Comparison of ENCODE assay signal across 19 cellular contexts in genomic region chr3:16693820-16694219, GRCh38.
"Had no signal": no experiment of that assay in that cellular context is flagged by ENCODE, and none has a peak within 500 bp of the region (broad histone marks: within the 10 kb centered on the region; RNA-seq: fewer than 3 reads in every experiment).

No MANE protein-coding gene starts in this region.

- H3K4me3 Mint-ChIP-seq: effector memory CD8-positive, alpha-beta T cell; memory B cell; natural killer cell treated with Interleukin-12 subunit alpha and Interleukin-12 subunit beta and Interleukin-15 and Interleukin-18, amount 100 ng/mL, for 72 hours; neural crest cell; stimulated activated memory B cell treated with anti-CD40 and anti-IgM and Interleukin-4, amounts not matched to agents 10 μg/mL and 1 μg/mL and 100 μg/mL, for 72 hours had no signal

- H3K9me3 Mint-ChIP-seq: effector memory CD8-positive, alpha-beta T cell; memory B cell; natural killer cell treated with Interleukin-12 subunit alpha and Interleukin-12 subunit beta and Interleukin-15 and Interleukin-18, amount 100 ng/mL, for 72 hours; neural crest cell; stimulated activated memory B cell treated with anti-CD40 and anti-IgM and Interleukin-4, amounts not matched to agents 10 μg/mL and 1 μg/mL and 100 μg/mL, for 72 hours had no signal

- H3K4me1 ChIP-seq: parathyroid adenoma, sigmoid colon, tibial nerve, upper lobe of right lung, uterus had no signal

- H3K9me3 ChIP-seq: gastrocnemius medialis, sigmoid colon, thoracic aorta, tibial nerve, upper lobe of right lung, uterus had no signal

- DNase-seq: cortex of kidney; effector memory CD8-positive, alpha-beta T cell; foreskin fibroblast; gastrocnemius medialis; head of caudate nucleus; sigmoid colon; stimulated activated CD4-positive, alpha-beta T cell treated with anti-CD3 and anti-CD28 coated beads, Interleukin-4, amount 100 ng/mL, for 4 hours; stimulated activated naive CD8-positive, alpha-beta T cell treated with anti-CD3 and anti-CD28 coated beads, Interleukin-15, Interleukin-2, amounts not matched to agents 100 U/mL and 50 U/mL, for 24 hours; upper lobe of right lung; uterus had no signal

- H3K79me2 ChIP-seq: parathyroid adenoma had no signal

- H2AFZ ChIP-seq: parathyroid adenoma had no signal

- H3K27me3 ChIP-seq: gastrocnemius medialis, sigmoid colon, tibial nerve, upper lobe of right lung, uterus had no signal

- ATAC-seq: effector memory CD8-positive, alpha-beta T cell; gastrocnemius medialis; natural killer cell treated with Interleukin-12 subunit alpha and Interleukin-12 subunit beta and Interleukin-15 and Interleukin-18, amount 100 ng/mL, for 72 hours; stimulated activated memory B cell treated with anti-CD40 and anti-IgM and Interleukin-4, amounts not matched to agents 10 μg/mL and 1 μg/mL and 100 μg/mL, for 72 hours; stimulated activated naive CD8-positive, alpha-beta T cell treated with anti-CD3 and anti-CD28 coated beads, Interleukin-15, Interleukin-2, amounts not matched to agents 100 U/mL and 50 U/mL, for 24 hours; upper lobe of right lung had no signal

- H3K27ac Mint-ChIP-seq: effector memory CD8-positive, alpha-beta T cell; memory B cell; natural killer cell treated with Interleukin-12 subunit alpha and Interleukin-12 subunit beta and Interleukin-15 and Interleukin-18, amount 100 ng/mL, for 72 hours; progenitor cell of endocrine pancreas; stimulated activated memory B cell treated with anti-CD40 and anti-IgM and Interleukin-4, amounts not matched to agents 10 μg/mL and 1 μg/mL and 100 μg/mL, for 72 hours had no signal

- H3K36me3 ChIP-seq: gastrocnemius medialis, sigmoid colon, thoracic aorta, tibial nerve, upper lobe of right lung, uterus had no signal

- H3K27ac ChIP-seq: gastrocnemius medialis, parathyroid adenoma, sigmoid colon, thoracic aorta, tibial nerve, upper lobe of right lung, uterus had no signal

- H3K27me3 Mint-ChIP-seq: effector memory CD8-positive, alpha-beta T cell; memory B cell; progenitor cell of endocrine pancreas; stimulated activated memory B cell treated with anti-CD40 and anti-IgM and Interleukin-4, amounts not matched to agents 10 μg/mL and 1 μg/mL and 100 μg/mL, for 72 hours had no signal

- H3K9ac ChIP-seq: parathyroid adenoma had no signal

- H3K36me3 Mint-ChIP-seq: memory B cell; stimulated activated memory B cell treated with anti-CD40 and anti-IgM and Interleukin-4, amounts not matched to agents 10 μg/mL and 1 μg/mL and 100 μg/mL, for 72 hours had no signal

- H3K4me3 ChIP-seq: gastrocnemius medialis, lung, sigmoid colon, thoracic aorta, tibial nerve, upper lobe of right lung, uterus had no signal
